In the genomic region with DNA sequence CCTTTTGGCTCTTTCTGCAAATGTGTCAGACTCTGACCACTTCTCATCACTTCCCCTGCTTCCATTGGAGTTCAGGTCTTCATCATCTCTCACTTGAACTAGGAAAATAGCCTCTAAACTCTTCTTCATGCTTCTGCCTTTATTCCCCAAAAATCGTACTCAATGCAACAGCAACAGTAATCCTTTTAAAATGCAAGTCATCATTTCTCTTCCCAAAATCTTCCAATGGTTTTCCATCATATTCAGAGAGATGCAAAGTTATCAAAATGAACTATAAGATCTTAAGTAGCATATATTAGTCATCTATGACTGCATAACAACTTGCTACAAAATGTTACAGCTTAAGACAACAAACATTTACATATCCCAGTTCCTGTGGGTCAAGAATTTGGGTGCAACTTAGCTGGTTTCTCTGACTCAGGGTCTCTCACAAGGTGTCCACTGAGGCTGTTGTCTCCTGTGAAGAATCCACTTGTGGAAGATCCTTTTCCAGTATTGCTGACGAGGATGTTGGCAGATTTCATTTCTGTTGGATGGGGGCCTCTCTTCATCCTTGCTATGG, we compare ENCODE assay signal across 30 cellular contexts. TPM values are rescaled to one million over a fixed set of nuclear protein-coding genes. Genes with fewer than 3 reads are reported as not detected.
DNase-seq lines count a peak whose midpoint lies in the region; ATAC-seq, FAIRE-seq and TF ChIP-seq lines count a peak whose summit lies in the region.
"Had no signal": no experiment of that assay in that cellular context is flagged by ENCODE, and none has a peak within 500 bp of the region (broad histone marks: within the 10 kb centered on the region; RNA-seq: fewer than 3 reads in every experiment).

No MANE protein-coding gene starts in this region.

- H4K20me1 ChIP-seq in mammary epithelial cell (ENCODE audit: insufficient read depth, low read length) (no peaks in the 10 kb centered on the region), smooth muscle cell (ENCODE audit: low read depth) (no peaks in the 10 kb centered on the region)

- H3K36me3 ChIP-seq in mammary epithelial cell (ENCODE audit: insufficient read depth, low read length) (no peaks in the 10 kb centered on the region), smooth muscle cell (ENCODE audit: low read depth) (no peaks in the 10 kb centered on the region), vagina (no peaks in the 10 kb centered on the region)
- H3K36me3 ChIP-seq: heart right ventricle, suprapubic skin, upper lobe of right lung had no signal

- TF ChIP-seq POLR2A in vagina (IDR thresholded peaks at IDR 0.05) = no peak

- H3F3A ChIP-seq in smooth muscle cell (ENCODE audit: low read depth) = no peaks in the 10 kb centered on the region

- CTCF ChIA-PET in mammary epithelial cell (lab: Charles Lee; ENCODE audit: low non-redundant PET) = no interaction called here
- CTCF ChIA-PET in MCF 10A (lab: Yijun Ruan, JAX) = interaction anchor here (0.6 to 1.0 kb wide), 3 partner anchors 26 to 437 kb away, joined by 3 to 5 read pairs (median 3); no protein-coding TSS in a partner anchor

- peak; percentile 24 for DNase-seq in mammary epithelial cell
- no peak for DNase-seq in MCF 10A (ENCODE audit: unreplicated experiment)
- DNase-seq in astrocyte of the spinal cord (ENCODE audit: low read depth, low spot score) = peak; percentile 18
- peak in 1 of 2 donors; percentile 6 for DNase-seq in foreskin keratinocyte
- no peak for DNase-seq in smooth muscle cell (lab: John Stamatoyannopoulos, UW; ENCODE audit: unreplicated experiment)
- no peak for DNase-seq in RCC 7860 (ENCODE audit: low spot score)
- no peak for DNase-seq in vagina (ENCODE audit: extremely low spot score in 2 of 2)
- DNase-seq in activated CD8-positive, alpha-beta memory T cell treated with anti-CD3 and anti-CD28 coated beads for 24 hours = no peak
- DNase-seq: activated CD4-positive, alpha-beta T cell treated with anti-CD3 and anti-CD28 coated beads for 36 hours; activated CD8-positive, alpha-beta T cell treated with anti-CD3 and anti-CD28 coated beads for 36 hours; caudate nucleus; cortex of kidney; DMS79; effector memory CD4-positive, alpha-beta T cell; GF-D8; heart right ventricle; KG1; MM.1S; naive thymus-derived CD8-positive, alpha-beta T cell; NCI-H2029; NCI-H526; stimulated activated naive CD4-positive, alpha-beta T cell treated with Interleukin-2 at 50 U/mL for 16 hours; upper lobe of right lung had no signal

- ATAC-seq in foreskin keratinocyte = peak; percentile 43
- ATAC-seq: activated CD4-positive, alpha-beta T cell treated with anti-CD3 and anti-CD28 coated beads for 36 hours; activated CD8-positive, alpha-beta T cell treated with anti-CD3 and anti-CD28 coated beads for 36 hours; heart right ventricle; naive thymus-derived CD8-positive, alpha-beta T cell; upper lobe of right lung had no signal

- H3K27me3 Mint-ChIP-seq in MCF 10A (ENCODE audit: insufficient read depth, unreplicated experiment) = no peaks in the 10 kb centered on the region
- H3K27me3 Mint-ChIP-seq: activated CD4-positive, alpha-beta T cell treated with anti-CD3 and anti-CD28 coated beads for 36 hours; activated CD8-positive, alpha-beta T cell treated with anti-CD3 and anti-CD28 coated beads for 36 hours; activated naive CD4-positive, alpha-beta T cell treated with anti-CD3 and anti-CD28 coated beads, Interleukin-2, amount 50 U/mL, for 24 hours; naive thymus-derived CD8-positive, alpha-beta T cell had no signal

- no TSS peak for BruUV-seq in mammary epithelial cell (replicated peaks; lab: Mats Ljungman, UMichigan)
- BruUV-seq in MCF 10A (replicated peaks; lab: Mats Ljungman, UMichigan) = no TSS peak

- no peaks in the 10 kb centered on the region for H3K79me2 ChIP-seq in mammary epithelial cell (ENCODE audit: insufficient read depth, low read length)
- no peaks in the 10 kb centered on the region for H3K79me2 ChIP-seq in smooth muscle cell (ENCODE audit: low read depth)

- dilution Hi-C loops in mammary epithelial cell (cut with HindIII; ENCODE audit: low sequenced_read_pairs) = no loop called here

- WGBS in mammary epithelial cell (ENCODE audit: low coverage, missing lambda C conversion rate) = 100% methylated on average over 2 of the region's 2 CpGs
- WGBS in smooth muscle cell (ENCODE audit: low lambda C conversion rate) = 87% methylated on average over 2 of the region's 2 CpGs

- peak overlapping the region; percentile 48 for H3K27ac ChIP-seq in mammary epithelial cell (ENCODE audit: insufficient read depth, low read depth, low read length)
- no peak overlapping the region for H3K27ac ChIP-seq in foreskin keratinocyte
- peak overlapping the region; percentile 19 for H3K27ac ChIP-seq in smooth muscle cell (ENCODE audit: low read depth)
- no peak overlapping the region for H3K27ac ChIP-seq in vagina
- H3K27ac ChIP-seq: 22Rv1, epithelial cell of prostate, heart right ventricle, skin epidermis, suprapubic skin, upper lobe of right lung had no signal

- H3K36me3 Mint-ChIP-seq in MCF 10A (ENCODE audit: insufficient read depth, unreplicated experiment) = no peaks in the 10 kb centered on the region
- H3K36me3 Mint-ChIP-seq: activated naive CD4-positive, alpha-beta T cell treated with anti-CD3 and anti-CD28 coated beads, Interleukin-2, amount 50 U/mL, for 24 hours; naive thymus-derived CD8-positive, alpha-beta T cell had no signal

- no peaks in the 10 kb centered on the region for H3K9me3 Mint-ChIP-seq in MCF 10A (ENCODE audit: unreplicated experiment)
- H3K9me3 Mint-ChIP-seq: activated naive CD4-positive, alpha-beta T cell treated with anti-CD3 and anti-CD28 coated beads, Interleukin-2, amount 50 U/mL, for 24 hours had no signal

- no peak for FAIRE-seq in RCC 7860 (lab: Jason Lieb, UNC)
- FAIRE-seq: frontal cortex had no signal

- H3K9ac ChIP-seq in mammary epithelial cell (ENCODE audit: insufficient read depth, low read length) = peak overlapping the region; percentile 12
- no peak overlapping the region for H3K9ac ChIP-seq in smooth muscle cell (ENCODE audit: low read depth)

- POLR2A ChIA-PET in MCF 10A (lab: Yijun Ruan, JAX) = no interaction called here

- H3K4me3 ChIP-seq in mammary epithelial cell (replicated peaks in 1 of 3; ENCODE audit: insufficient read depth in 1 of 3, low read depth in 2 of 3, low read length in 3 of 3) = no peak overlapping the region
- H3K4me3 ChIP-seq in astrocyte of the spinal cord (ENCODE audit: low read depth, low read length) = no peak overlapping the region
- no peak overlapping the region for H3K4me3 ChIP-seq in smooth muscle cell
- no peak overlapping the region for H3K4me3 ChIP-seq in vagina
- H3K4me3 ChIP-seq: heart right ventricle, skin epidermis, suprapubic skin, upper lobe of right lung had no signal

- H3K27me3 ChIP-seq in mammary epithelial cell (ENCODE audit: insufficient read depth, low read length) = no peaks in the 10 kb centered on the region
- H3K27me3 ChIP-seq in foreskin keratinocyte = no peaks in the 10 kb centered on the region
- no peaks in the 10 kb centered on the region for H3K27me3 ChIP-seq in smooth muscle cell (ENCODE audit: low read depth)
- no peaks in the 10 kb centered on the region for H3K27me3 ChIP-seq in vagina
- H3K27me3 ChIP-seq: heart right ventricle, suprapubic skin, upper lobe of right lung had no signal

- H3K4me1 ChIP-seq in mammary epithelial cell (ENCODE audit: insufficient read depth, low read length) (peaks cover 13% of the 10 kb centered on the region), foreskin keratinocyte (peaks cover 12% of the 10 kb centered on the region), smooth muscle cell (ENCODE audit: low read depth) (no peaks in the 10 kb centered on the region), vagina (no peaks in the 10 kb centered on the region)
- H3K4me1 ChIP-seq: suprapubic skin, upper lobe of right lung had no signal

- TF ChIP-seq CTCF in mammary epithelial cell (conservative IDR thresholded peaks at IDR 0.05 in 1 of 2, IDR thresholded peaks at IDR 0.05 in 1 of 2; ENCODE audit: extremely low read depth in 1 of 2, insufficient read depth in 1 of 2, low read depth in 1 of 2, low read length in 2 of 2) (no peak), MCF 10A (IDR thresholded peaks at IDR 0.05; ENCODE audit: unreplicated experiment) (no peak), astrocyte of the spinal cord (IDR thresholded peaks at IDR 0.05; ENCODE audit: low read depth, low read length) (no peak), foreskin keratinocyte (conservative IDR thresholded peaks at IDR 0.05) (no peak), smooth muscle cell (IDR thresholded peaks at IDR 0.05; ENCODE audit: borderline replicate concordance, insufficient read depth, poor library complexity, severe bottlenecking) (no peak), vagina (IDR thresholded peaks at IDR 0.05) (no peak)

- intact Hi-C loops in mammary epithelial cell (cut with micrococcal nuclease) = no loop called here
- intact Hi-C loops in MCF 10A (cut with micrococcal nuclease) = no loop called here
- intact Hi-C loops in vagina (cut with DNase I) = loop anchor here (10.0 kb wide), 1 partner anchor 54 kb away; no protein-coding TSS in a partner anchor

- no peak overlapping the region for H3K4me3 Mint-ChIP-seq in MCF 10A (ENCODE audit: unreplicated experiment)
- H3K4me3 Mint-ChIP-seq: activated CD4-positive, alpha-beta T cell treated with anti-CD3 and anti-CD28 coated beads for 36 hours; activated CD8-positive, alpha-beta T cell treated with anti-CD3 and anti-CD28 coated beads for 36 hours; activated naive CD4-positive, alpha-beta T cell treated with anti-CD3 and anti-CD28 coated beads, Interleukin-2, amount 50 U/mL, for 24 hours; naive thymus-derived CD8-positive, alpha-beta T cell; T-helper 2 cell treated with Interferon-gamma antibody and Interleukin-4, amounts not matched to agents 5 μg/mL and 100 μg/mL, for 36 hours had no signal

- H3K27ac Mint-ChIP-seq in MCF 10A (ENCODE audit: low read depth, unreplicated experiment) = no peak overlapping the region
- H3K27ac Mint-ChIP-seq: activated CD4-positive, alpha-beta T cell treated with anti-CD3 and anti-CD28 coated beads for 36 hours; activated CD8-positive, alpha-beta T cell treated with anti-CD3 and anti-CD28 coated beads for 36 hours; activated naive CD4-positive, alpha-beta T cell treated with anti-CD3 and anti-CD28 coated beads, Interleukin-2, amount 50 U/mL, for 24 hours; naive thymus-derived CD8-positive, alpha-beta T cell; T-helper 2 cell treated with Interferon-gamma antibody and Interleukin-4, amounts not matched to agents 5 μg/mL and 100 μg/mL, for 36 hours had no signal

- in situ Hi-C loops in mammary epithelial cell (cut with MboI; ENCODE audit: low sequenced_read_pairs in 2 of 2) (no loop called here), astrocyte of the spinal cord (cut with HindIII; ENCODE audit: low sequenced_read_pairs) (no loop called here)

- peak overlapping the region; percentile 68 for H2AFZ ChIP-seq in mammary epithelial cell (ENCODE audit: low read depth, low read length)
- no peak overlapping the region for H2AFZ ChIP-seq in smooth muscle cell (ENCODE audit: low read depth)

- H3K4me2 ChIP-seq in mammary epithelial cell (ENCODE audit: insufficient read depth, low read depth, low read length) (peak overlapping the region; percentile 57), smooth muscle cell (no peak overlapping the region)

- no peaks in the 10 kb centered on the region for H3K4me1 Mint-ChIP-seq in MCF 10A (ENCODE audit: insufficient read depth, unreplicated experiment)
- H3K4me1 Mint-ChIP-seq: activated CD4-positive, alpha-beta T cell treated with anti-CD3 and anti-CD28 coated beads for 36 hours; activated naive CD4-positive, alpha-beta T cell treated with anti-CD3 and anti-CD28 coated beads, Interleukin-2, amount 50 U/mL, for 24 hours; naive thymus-derived CD8-positive, alpha-beta T cell had no signal

- no peaks in the 10 kb centered on the region for H3K9me3 ChIP-seq in mammary epithelial cell (replicated peaks; ENCODE audit: insufficient read depth, low read length)
- no peaks in the 10 kb centered on the region for H3K9me3 ChIP-seq in smooth muscle cell (replicated peaks; ENCODE audit: low read depth)
- no peaks in the 10 kb centered on the region for H3K9me3 ChIP-seq in vagina
- H3K9me3 ChIP-seq: suprapubic skin, upper lobe of right lung had no signal

RNA-seq across cellular contexts. Expression of a gene that starts 31.0 kb away (rescaled TPM):
- total RNA-seq in mammary epithelial cell (10 to 100 TPM; 10.7 to 14.9 TPM), MCF 10A (2022) (5.9 and 6.9 TPM in 2 replicates), foreskin keratinocyte (6.5 TPM in 2 replicates), smooth muscle cell (27.8 and 37.5 TPM in 2 replicates), vagina (4.2 TPM)
- polyA plus RNA-seq in mammary epithelial cell (14.6 TPM), foreskin keratinocyte (1.5 TPM in 2 replicates), smooth muscle cell (18.2 and 24.3 TPM in 2 replicates)
- polyA minus RNA-seq in mammary epithelial cell = 30.5 TPM
- total RNA-seq: naive thymus-derived CD8-positive, alpha-beta T cell had no signal
- polyA plus RNA-seq: naive thymus-derived CD8-positive, alpha-beta T cell had no signal

Comparison
In these comparisons a context has a peak if more than half of its experiments do, and no peak if none do; other contexts are left out.
1. DNase-seq: peak in mammary epithelial cell (single experiment) and astrocyte of the spinal cord (single experiment); none in MCF 10A (single experiment), smooth muscle cell (single experiment), RCC 7860 (single experiment), vagina (0 of 2) and activated CD8-positive, alpha-beta memory T cell treated with anti-CD3 and anti-CD28 coated beads for 24 hours (single experiment).
2. H3K27ac ChIP-seq: peak in mammary epithelial cell (single experiment) and smooth muscle cell (single experiment); none in foreskin keratinocyte (single experiment) and vagina (single experiment).